Comparison of ENCODE assay signal across 8 cellular contexts in genomic region chr22:31080848-31081649, GRCh38. TPM values are rescaled to one million over a fixed set of nuclear protein-coding genes. Genes with fewer than 3 reads are reported as not detected.
A peak's percentile ranks its signal among the peaks of the same experiment; 100 is the strongest.
DNase-seq lines count a peak whose midpoint lies in the region; ATAC-seq and TF ChIP-seq lines count a peak whose summit lies in the region.

Gene SMTN (plus strand): TSS chr22:31081318. CDS start chr22:31083259, 1,941 bp downstream.

- TF ChIP-seq CTCF in Peyer's patch (IDR thresholded peaks at IDR 0.05) = peak in 1 of 6 experiments; percentile 3
- TF ChIP-seq CTCF in esophagus squamous epithelium (IDR thresholded peaks at IDR 0.05) = peak in 3 of 6 experiments; percentile 1 to 6 (median 3)

- H3K27me3 Mint-ChIP-seq in IgD-negative memory B cell (no peaks in the 10 kb centered on the region), naive B cell (no peaks in the 10 kb centered on the region)

- H3K27me3 ChIP-seq in Peyer's patch (no peaks in the 10 kb centered on the region), esophagus squamous epithelium (no peaks in the 10 kb centered on the region)

- H3K4me1 Mint-ChIP-seq in IgD-negative memory B cell (peaks cover 8 to 24% (median 17%) of the 10 kb centered on the region in 3 donors), naive B cell (peaks cover 28 to 40% (median 39%) of the 10 kb centered on the region in 3 donors)
- peaks cover 48% of the 10 kb centered on the region for H3K4me1 Mint-ChIP-seq in stimulated activated effector memory CD8-positive, alpha-beta T cell treated with anti-CD3 and anti-CD28 coated beads, Interleukin-12 subunit alpha, Interleukin-12 subunit beta, amount 100 ng/mL, for 72 hours

- 0% methylated on average over 8 to 18 of the region's 63 CpGs for WGBS in esophagus squamous epithelium, 2 donors

- TF ChIP-seq POLR2A in Peyer's patch (IDR thresholded peaks at IDR 0.05) = peak; percentile 86 to 95
- TF ChIP-seq POLR2A in esophagus squamous epithelium (IDR thresholded peaks at IDR 0.05) = peak in 3 of 4 donors; percentile 96 to 98 (median 96)

- H3K4me3 Mint-ChIP-seq in IgD-negative memory B cell = peak within 1 kb of the TSS; percentile 81 to 97 (median 92)
- peak within 1 kb of the TSS; percentile 86 to 95 (median 90) for H3K4me3 Mint-ChIP-seq in naive B cell
- H3K4me3 Mint-ChIP-seq in stimulated activated effector memory CD8-positive, alpha-beta T cell treated with anti-CD3 and anti-CD28 coated beads, Interleukin-12 subunit alpha, Interleukin-12 subunit beta, amount 100 ng/mL, for 72 hours = peak within 1 kb of the TSS; percentile 87

- intact Hi-C loops in esophagus squamous epithelium (cut with DNase I) = loop anchor here (5.0 to 10.0 kb wide), 2 partner anchors 134 to 316 kb away; no protein-coding TSS in a partner anchor

- H3K27ac Mint-ChIP-seq in IgD-negative memory B cell (peak within 1 kb of the TSS in 2 of 3 donors; percentile 57 to 59), naive B cell (peak within 1 kb of the TSS; percentile 33 to 76 (median 62))
- H3K27ac Mint-ChIP-seq in stimulated activated effector memory CD8-positive, alpha-beta T cell treated with anti-CD3 and anti-CD28 coated beads, Interleukin-12 subunit alpha, Interleukin-12 subunit beta, amount 100 ng/mL, for 72 hours = peak within 1 kb of the TSS; percentile 52

- H3K36me3 ChIP-seq in Peyer's patch (no peaks in the 10 kb centered on the region), esophagus squamous epithelium (no peaks in the 10 kb centered on the region)

- peak; percentile 58 for ATAC-seq in GM21528 (IDR thresholded peaks at IDR 0.05; ENCODE audit: low FRiP score, unreplicated experiment)
- peak; percentile 66 to 68 for ATAC-seq in naive B cell (ENCODE audit: low read depth in 2 of 2)
- ATAC-seq in stimulated activated effector memory CD8-positive, alpha-beta T cell treated with anti-CD3 and anti-CD28 coated beads, Interleukin-12 subunit alpha, Interleukin-12 subunit beta, amount 100 ng/mL, for 72 hours = peak; percentile 77

- peaks cover 4 to 64% (median 7%) of the 10 kb centered on the region in 4 donors for H3K4me1 ChIP-seq in Peyer's patch
- H3K4me1 ChIP-seq in esophagus squamous epithelium = peaks cover 33 to 71% (median 38%) of the 10 kb centered on the region in 3 donors

- DNase-seq in DMS 273 treated with DMSO at 0.1 percent for 48 hours (lab: John Stamatoyannopoulos, UW) = peak; percentile 23
- peak; percentile 90 to 97 (median 97) for DNase-seq in Peyer's patch
- peak; percentile 79 for DNase-seq in activated T-helper 1 cell treated with Interleukin-2 at 50 U/mL for 16 hours (ENCODE audit: low read depth)
- DNase-seq in esophagus squamous epithelium (lab: John Stamatoyannopoulos, UW) = no peak
- peak; percentile 89 for DNase-seq in naive B cell
- peak; percentile 83 to 95 for DNase-seq in stimulated activated effector memory CD8-positive, alpha-beta T cell treated with anti-CD3 and anti-CD28 coated beads, Interleukin-12 subunit alpha, Interleukin-12 subunit beta, amount 100 ng/mL, for 72 hours (ENCODE audit: low spot score in 2 of 2)

- no peaks in the 10 kb centered on the region for H3K36me3 Mint-ChIP-seq in IgD-negative memory B cell
- H3K36me3 Mint-ChIP-seq in naive B cell = no peaks in the 10 kb centered on the region
- no peaks in the 10 kb centered on the region for H3K36me3 Mint-ChIP-seq in stimulated activated effector memory CD8-positive, alpha-beta T cell treated with anti-CD3 and anti-CD28 coated beads, Interleukin-12 subunit alpha, Interleukin-12 subunit beta, amount 100 ng/mL, for 72 hours

- H3K4me3 ChIP-seq in Peyer's patch = peak within 1 kb of the TSS; percentile 56 to 85 (median 68)
- peak within 1 kb of the TSS; percentile 35 to 87 (median 68) for H3K4me3 ChIP-seq in esophagus squamous epithelium

- H3K9me3 Mint-ChIP-seq in IgD-negative memory B cell (no peaks in the 10 kb centered on the region), naive B cell (no peaks in the 10 kb centered on the region)
- no peaks in the 10 kb centered on the region for H3K9me3 Mint-ChIP-seq in stimulated activated effector memory CD8-positive, alpha-beta T cell treated with anti-CD3 and anti-CD28 coated beads, Interleukin-12 subunit alpha, Interleukin-12 subunit beta, amount 100 ng/mL, for 72 hours

- H3K9me3 ChIP-seq in Peyer's patch (no peaks in the 10 kb centered on the region), esophagus squamous epithelium (no peaks in the 10 kb centered on the region)

- peak within 1 kb of the TSS; percentile 75 to 94 (median 85) for H3K27ac ChIP-seq in Peyer's patch
- H3K27ac ChIP-seq in esophagus squamous epithelium = peak within 1 kb of the TSS; percentile 85 to 98 (median 95)

RNA-seq across cellular contexts. Expression of gene SMTN, which starts in this region (rescaled TPM):
- polyA plus RNA-seq in IgD-negative memory B cell (6.0 TPM), naive B cell (ENCODE audit: low read depth in 6 of 6) (1 to 10 TPM in 1 of 6 donors, under 1 TPM in 2, not detected in 3; 0.27 to 1.0 (median 0.79) TPM)
- total RNA-seq in Peyer's patch (100 to 1,000 TPM in 1 of 4 donors, 10 to 100 TPM in 3; 23.1 to 124 (median 75.9) TPM), esophagus squamous epithelium (100 to 1,000 TPM in 1 of 4 donors, 10 to 100 TPM in 3; 28.2 to 158 (median 45.8) TPM)
